In the genomic region with DNA sequence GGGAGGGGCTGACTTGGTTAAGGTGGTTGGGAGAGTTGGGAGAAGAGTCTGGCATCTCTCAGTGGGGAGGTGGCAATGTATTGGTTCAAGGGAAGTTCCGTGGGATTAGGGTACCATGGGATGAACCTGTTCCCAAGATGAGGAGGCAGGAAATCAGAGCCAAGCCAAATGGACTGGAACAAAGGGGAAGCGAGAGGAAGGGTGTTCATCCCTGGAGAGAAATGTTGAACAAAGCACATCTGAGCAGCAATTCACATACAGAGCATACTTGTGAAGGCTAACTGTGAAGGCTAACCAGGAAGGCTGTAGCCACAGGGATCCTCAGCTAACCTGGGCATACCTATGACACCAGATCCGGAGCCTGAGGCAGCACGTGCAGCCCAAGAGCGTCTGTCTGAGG, we compare ENCODE assay signal across 16 cellular contexts.
"Had no signal": no experiment of that assay in that cellular context is flagged by ENCODE, and none has a peak within 500 bp of the region (broad histone marks: within the 10 kb centered on the region; RNA-seq: fewer than 3 reads in every experiment).

No MANE protein-coding gene starts in this region.

- H3K36me3 ChIP-seq: ovary had no signal

- H3K27me3 ChIP-seq: ovary had no signal

- H3K27me3 Mint-ChIP-seq: activated naive CD8-positive, alpha-beta T cell treated with anti-CD3 and anti-CD28 coated beads for 36 hours; type B pancreatic cell had no signal

- H3K9me3 ChIP-seq: ovary had no signal

- ATAC-seq: activated T-cell treated with anti-CD3 and anti-CD28 coated beads, Interleukin-2, amount 50 U/mL, for 72 hours had no signal

- H3K9me3 Mint-ChIP-seq: activated CD4-positive, alpha-beta T cell treated with anti-CD3 and anti-CD28 coated beads, Interleukin-2, amount 10 ng/mL, durations not matched to agents 24 days and 14 days; activated naive CD8-positive, alpha-beta T cell treated with anti-CD3 and anti-CD28 coated beads for 36 hours; activated T-cell treated with anti-CD3 and anti-CD28 coated beads, Interleukin-2, amount 50 U/mL, for 72 hours; brain; type B pancreatic cell had no signal

- H3K27ac ChIP-seq: ovary had no signal

- DNase-seq: activated CD4-positive, alpha-beta T cell treated with anti-CD3 and anti-CD28 coated beads, Interleukin-2, amount 10 ng/mL, durations not matched to agents 24 days and 14 days; activated CD4-positive, CD25-positive, alpha-beta regulatory T cell; activated CD8-positive, alpha-beta memory T cell treated with anti-CD3 and anti-CD28 coated beads, Interleukin-2, amount 50 U/mL, for 48 hours; activated naive CD8-positive, alpha-beta T cell treated with anti-CD3 and anti-CD28 coated beads for 36 hours; activated T-cell treated with anti-CD3 and anti-CD28 coated beads, Interleukin-2, amount 50 U/mL, for 72 hours; cortex of kidney; effector CD8-positive, alpha-beta T cell; foreskin fibroblast; glutamatergic neuron; hypothalamus; kidney glomerular epithelial cell; ovary; stimulated activated CD4-positive, alpha-beta T cell treated with anti-CD3 and anti-CD28 coated beads, Interleukin-2, amount 100 ng/mL, for 24 hours; SW 1271 had no signal

- H3K27ac Mint-ChIP-seq: activated CD4-positive, alpha-beta T cell treated with anti-CD3 and anti-CD28 coated beads, Interleukin-2, amount 10 ng/mL, durations not matched to agents 24 days and 14 days; activated naive CD8-positive, alpha-beta T cell treated with anti-CD3 and anti-CD28 coated beads for 36 hours; activated T-cell treated with anti-CD3 and anti-CD28 coated beads, Interleukin-2, amount 50 U/mL, for 72 hours; brain; type B pancreatic cell had no signal

- H3K4me3 Mint-ChIP-seq: activated CD4-positive, alpha-beta T cell treated with anti-CD3 and anti-CD28 coated beads, Interleukin-2, amount 10 ng/mL, durations not matched to agents 24 days and 14 days; activated naive CD8-positive, alpha-beta T cell treated with anti-CD3 and anti-CD28 coated beads for 36 hours; activated T-cell treated with anti-CD3 and anti-CD28 coated beads, Interleukin-2, amount 50 U/mL, for 72 hours; brain; type B pancreatic cell had no signal

- H3K4me3 ChIP-seq: ovary had no signal

- H3K36me3 Mint-ChIP-seq: activated naive CD8-positive, alpha-beta T cell treated with anti-CD3 and anti-CD28 coated beads for 36 hours; brain; type B pancreatic cell had no signal

- H3K4me1 Mint-ChIP-seq: activated CD4-positive, alpha-beta T cell treated with anti-CD3 and anti-CD28 coated beads, Interleukin-2, amount 10 ng/mL, durations not matched to agents 24 days and 14 days; activated naive CD8-positive, alpha-beta T cell treated with anti-CD3 and anti-CD28 coated beads for 36 hours had no signal
